ENCODE assay signal across 17 cellular contexts in the genomic region with DNA sequence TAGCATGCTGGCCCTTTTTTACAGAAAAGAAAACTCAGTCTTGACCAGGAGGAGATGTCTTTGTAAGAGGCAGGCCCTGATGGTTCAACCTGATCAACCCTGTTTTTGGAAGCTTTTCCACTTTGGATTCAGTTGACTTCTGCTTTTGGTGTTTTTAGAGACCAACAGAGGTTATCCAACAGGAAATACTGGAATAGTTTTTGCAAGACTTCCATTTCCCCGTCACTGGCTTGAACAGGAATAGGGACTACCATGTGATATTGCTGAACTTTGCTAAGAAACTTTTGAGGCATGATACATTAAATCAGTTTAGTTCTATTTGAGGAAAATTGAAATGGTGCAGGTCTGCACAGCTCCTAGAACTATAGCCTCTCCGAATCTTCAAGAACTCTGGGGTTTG. TPM values are rescaled to one million over a fixed set of nuclear protein-coding genes. Genes with fewer than 3 reads are reported as not detected.
DNase-seq lines count a peak whose midpoint lies in the region; ATAC-seq and TF ChIP-seq lines count a peak whose summit lies in the region.
"Had no signal": no experiment of that assay in that cellular context is flagged by ENCODE, and none has a peak within 500 bp of the region (broad histone marks: within the 10 kb centered on the region; RNA-seq: fewer than 3 reads in every experiment).

No MANE protein-coding gene starts in this region.

- H3K9me3 Mint-ChIP-seq in chondrocyte (ENCODE audit: low read depth): no peaks in the 10 kb centered on the region

- H3K27me3 ChIP-seq in left ventricle myocardium inferior (ENCODE audit: low read depth) (no peaks in the 10 kb centered on the region), skeletal muscle tissue (ENCODE audit: control insufficient read depth in 3 of 3, insufficient read depth in 3 of 3, low read length in 3 of 3) (no peaks in the 10 kb centered on the region)
- H3K27me3 ChIP-seq: Peyer's patch had no signal

- intact Hi-C loops in left ventricle myocardium inferior (cut with micrococcal nuclease): no loop called here
- intact Hi-C loops in cardiac septum (cut with DNase I): no loop called here
- intact Hi-C loops in left ventricle myocardium superior (cut with micrococcal nuclease): no loop called here

- TF ChIP-seq CTCF in left ventricle myocardium inferior (IDR thresholded peaks at IDR 0.05; ENCODE audit: borderline replicate concordance) (no peak), chondrocyte (IDR thresholded peaks at IDR 0.05) (no peak), GM10248 (IDR thresholded peaks at IDR 0.05; ENCODE audit: control extremely low read depth, extremely low read depth, low read depth, missing control alignments) (no peak)

- H3K36me3 ChIP-seq in left ventricle myocardium inferior (no peaks in the 10 kb centered on the region), skeletal muscle tissue (ENCODE audit: control insufficient read depth in 3 of 3, insufficient read depth in 3 of 3, low read length in 3 of 3) (no peaks in the 10 kb centered on the region)
- H3K36me3 ChIP-seq: Peyer's patch had no signal

- H3K27ac ChIP-seq in left ventricle myocardium inferior (replicated peaks) (peak overlapping the region; percentile 11), skeletal muscle tissue (ENCODE audit: low read depth, low read length) (peak overlapping the region; percentile 64)
- H3K27ac ChIP-seq: C4-2B, Peyer's patch had no signal

- no peak overlapping the region for H3K9ac ChIP-seq in skeletal muscle tissue (ENCODE audit: low read depth in 1 of 3, low read length in 3 of 3)

- no peaks in the 10 kb centered on the region for H3K27me3 Mint-ChIP-seq in chondrocyte (ENCODE audit: low read depth)

- H3K4me1 Mint-ChIP-seq in chondrocyte (ENCODE audit: low read depth): peaks cover 40% of the 10 kb centered on the region

- POLR2A ChIA-PET in GM10248 (lab: Yijun Ruan, JAX): no interaction called here

- H3K36me3 Mint-ChIP-seq in chondrocyte (ENCODE audit: low read depth): no peaks in the 10 kb centered on the region

- H3K4me1 ChIP-seq in left ventricle myocardium inferior: peaks cover 15% of the 10 kb centered on the region
- H3K4me1 ChIP-seq in skeletal muscle tissue (ENCODE audit: control insufficient read depth in 3 of 3, insufficient read depth in 3 of 3, low read length in 3 of 3): peaks cover 0 to 5% (median 4%) of the 10 kb centered on the region in 3 donors

- H3K4me3 Mint-ChIP-seq in chondrocyte (ENCODE audit: unreplicated experiment): no peak overlapping the region

- H3K4me3 ChIP-seq in left ventricle myocardium inferior (no peak overlapping the region), skeletal muscle tissue (ENCODE audit: low read length in 3 of 3) (no peak overlapping the region)
- H3K4me3 ChIP-seq: Peyer's patch had no signal

- H3K27ac Mint-ChIP-seq in chondrocyte (ENCODE audit: unreplicated experiment): peak overlapping the region; percentile 12

- CTCF ChIA-PET in GM10248 (lab: Yijun Ruan, JAX): interaction anchor here (1.2 to 1.6 kb wide), 2 partner anchors 23 to 224 kb away, joined by 3 read pairs; no protein-coding TSS in a partner anchor

- peak; percentile 46 for ATAC-seq in left ventricle myocardium superior

- DNase-seq in left ventricle myocardium inferior: no peak
- no peak for DNase-seq in cardiac septum (ENCODE audit: low spot score)
- no peak for DNase-seq in chondrocyte (ENCODE audit: low spot score)
- no peak for DNase-seq in left ventricle myocardium superior
- DNase-seq in GM10248 (ENCODE audit: extremely low spot score): no peak
- no peak for DNase-seq in NCI-H69 (lab: John Stamatoyannopoulos, UW)
- no peak for DNase-seq in cerebellar cortex (ENCODE audit: low spot score)
- DNase-seq: KBM-7, NCI-H1092, NCI-H1436, NCI-H187 treated with DMSO at 0.1 percent for 48 hours, NCI-H2227 treated with DMSO at 0.1 percent for 48 hours, NCI-H510A, NCI-H774, Peyer's patch had no signal

- H3K9me3 ChIP-seq in left ventricle myocardium inferior (replicated peaks): no peaks in the 10 kb centered on the region
- H3K9me3 ChIP-seq in skeletal muscle tissue (ENCODE audit: control insufficient read depth in 3 of 3, low read length in 3 of 3): no peaks in the 10 kb centered on the region
- H3K9me3 ChIP-seq: Peyer's patch had no signal

RNA-seq across cellular contexts. Expression of a gene that starts 17.1 kb away (rescaled TPM):
- total RNA-seq in left ventricle myocardium inferior: 28.5 TPM
- total RNA-seq in cardiac septum: 28.7 TPM
- 82.7 to 108 TPM (median 84.4 TPM) in 3 replicates for total RNA-seq in chondrocyte
- total RNA-seq in left ventricle myocardium superior: 32.4 TPM
- total RNA-seq in skeletal muscle tissue: 91.3 TPM
